ENCODE assay signal across 26 cellular contexts in genomic region chr16:48143816-48144215, GRCh38. TPM values are rescaled to one million over a fixed set of nuclear protein-coding genes. Genes with fewer than 3 reads are reported as not detected.
DNase-seq lines count a peak whose midpoint lies in the region; ATAC-seq, FAIRE-seq and TF ChIP-seq lines count a peak whose summit lies in the region.
"Had no signal": no experiment of that assay in that cellular context is flagged by ENCODE, and none has a peak within 500 bp of the region (broad histone marks: within the 10 kb centered on the region; RNA-seq: fewer than 3 reads in every experiment).

No MANE protein-coding gene starts in this region.

- no peaks in the 10 kb centered on the region for H4K20me1 ChIP-seq in mammary epithelial cell (ENCODE audit: insufficient read depth, low read length)
- H4K20me1 ChIP-seq: BLaER1 treated with 17β-estradiol and CSF1 and Interleukin-3, amounts not matched to agents 10 nM and 100 nM had no signal

- H3K9ac ChIP-seq in mammary epithelial cell (ENCODE audit: insufficient read depth, low read length): no peak overlapping the region
- H3K9ac ChIP-seq: BLaER1 treated with 17β-estradiol and CSF1 and Interleukin-3, amounts not matched to agents 10 nM and 100 nM had no signal

- H3K4me2 ChIP-seq in mammary epithelial cell (ENCODE audit: insufficient read depth, low read depth, low read length): no peak overlapping the region
- H3K4me2 ChIP-seq: BLaER1 treated with 17β-estradiol and CSF1 and Interleukin-3, amounts not matched to agents 10 nM and 100 nM; GM23338 had no signal

- WGBS in mammary epithelial cell (ENCODE audit: low coverage, missing lambda C conversion rate): 93% methylated on average over 9 of the region's 9 CpGs

- DNase-seq in MCF 10A (ENCODE audit: unreplicated experiment) (peak; percentile 80), mammary epithelial cell (no peak), astrocyte of the spinal cord (ENCODE audit: low read depth, low spot score) (peak; percentile 10), posterior vena cava (ENCODE audit: low spot score) (peak; percentile 57), urothelium cell line (ENCODE audit: low spot score) (peak; percentile 46), endothelial cell (ENCODE audit: low spot score) (no peak), GDM1 (lab: John Stamatoyannopoulos, UW) (no peak)
- DNase-seq: AML-193; BE2C; Calu3; CD4-positive, alpha-beta memory T cell; COR-L47; DMS53; DMS79 treated with DMSO at 0.1 percent for 48 hours; H9; HFFc6 had no signal

- POLR2A ChIA-PET in MCF 10A (lab: Yijun Ruan, JAX): no interaction called here

- H3K4me3 ChIP-seq in mammary epithelial cell (replicated peaks in 1 of 3; ENCODE audit: insufficient read depth in 1 of 3, low read depth in 2 of 3, low read length in 3 of 3): no peak overlapping the region
- H3K4me3 ChIP-seq in astrocyte of the spinal cord (ENCODE audit: low read depth, low read length): no peak overlapping the region
- H3K4me3 ChIP-seq: BLaER1 treated with 17β-estradiol and CSF1 and Interleukin-3, amounts not matched to agents 10 nM and 100 nM; GM23338 had no signal

- no peak overlapping the region for H3K27ac ChIP-seq in mammary epithelial cell (ENCODE audit: insufficient read depth, low read depth, low read length)
- H3K27ac ChIP-seq: 22Rv1; BLaER1 treated with 17β-estradiol and CSF1 and Interleukin-3, amounts not matched to agents 10 nM and 100 nM had no signal

- H3K4me1 ChIP-seq in mammary epithelial cell (ENCODE audit: insufficient read depth, low read length): no peaks in the 10 kb centered on the region
- H3K4me1 ChIP-seq: BE2C; BLaER1 treated with 17β-estradiol and CSF1 and Interleukin-3, amounts not matched to agents 10 nM and 100 nM had no signal

- H3K36me3 ChIP-seq in mammary epithelial cell (ENCODE audit: insufficient read depth, low read length): no peaks in the 10 kb centered on the region
- H3K36me3 ChIP-seq: BE2C; BLaER1 treated with 17β-estradiol and CSF1 and Interleukin-3, amounts not matched to agents 10 nM and 100 nM had no signal

- H3K27ac Mint-ChIP-seq in MCF 10A (ENCODE audit: low read depth, unreplicated experiment) (no peak overlapping the region), endothelial cell (ENCODE audit: unreplicated experiment) (no peak overlapping the region)
- H3K27ac Mint-ChIP-seq: CD4-positive, alpha-beta memory T cell; GM23338; H9; HFFc6 had no signal

- H3K27me3 ChIP-seq in mammary epithelial cell (ENCODE audit: insufficient read depth, low read length): no peaks in the 10 kb centered on the region
- H3K27me3 ChIP-seq: BE2C; BLaER1 treated with 17β-estradiol and CSF1 and Interleukin-3, amounts not matched to agents 10 nM and 100 nM had no signal

- H3K36me3 Mint-ChIP-seq in MCF 10A (ENCODE audit: insufficient read depth, unreplicated experiment) (peaks cover 9% of the 10 kb centered on the region), endothelial cell (ENCODE audit: low read depth, unreplicated experiment) (no peaks in the 10 kb centered on the region)
- H3K36me3 Mint-ChIP-seq: CD4-positive, alpha-beta memory T cell had no signal

- H3K4me3 Mint-ChIP-seq in MCF 10A (ENCODE audit: unreplicated experiment): no peak overlapping the region
- no peak overlapping the region for H3K4me3 Mint-ChIP-seq in endothelial cell (ENCODE audit: unreplicated experiment)
- H3K4me3 Mint-ChIP-seq: CD4-positive, alpha-beta memory T cell; GM23338; H9; HFFc6 had no signal

- peak; percentile 79 for FAIRE-seq in urothelium cell line (lab: Jason Lieb, UNC)
- FAIRE-seq: A204.1 had no signal

- TF ChIP-seq CTCF in MCF 10A (IDR thresholded peaks at IDR 0.05; ENCODE audit: unreplicated experiment) (no peak), mammary epithelial cell (conservative IDR thresholded peaks at IDR 0.05 in 1 of 2, IDR thresholded peaks at IDR 0.05 in 1 of 2; ENCODE audit: extremely low read depth in 1 of 2, insufficient read depth in 1 of 2, low read depth in 1 of 2, low read length in 2 of 2) (no peak), astrocyte of the spinal cord (IDR thresholded peaks at IDR 0.05; ENCODE audit: low read depth, low read length) (no peak), endothelial cell (IDR thresholded peaks at IDR 0.05; ENCODE audit: unreplicated experiment) (no peak)

- peaks cover 7% of the 10 kb centered on the region for H3K4me1 Mint-ChIP-seq in MCF 10A (ENCODE audit: insufficient read depth, unreplicated experiment)
- no peaks in the 10 kb centered on the region for H3K4me1 Mint-ChIP-seq in endothelial cell (ENCODE audit: unreplicated experiment)
- H3K4me1 Mint-ChIP-seq: CD4-positive, alpha-beta memory T cell had no signal

- H3K9me3 ChIP-seq in mammary epithelial cell (replicated peaks; ENCODE audit: insufficient read depth, low read length): peaks cover 3% of the 10 kb centered on the region
- H3K9me3 ChIP-seq: BE2C had no signal

- no peaks in the 10 kb centered on the region for H3K79me2 ChIP-seq in mammary epithelial cell (ENCODE audit: insufficient read depth, low read length)

- dilution Hi-C loops in mammary epithelial cell (cut with HindIII; ENCODE audit: low sequenced_read_pairs): no loop called here

- no peak overlapping the region for H2AFZ ChIP-seq in mammary epithelial cell (ENCODE audit: low read depth, low read length)
- H2AFZ ChIP-seq: GM23338 had no signal

- BruUV-seq in MCF 10A (replicated peaks; lab: Mats Ljungman, UMichigan): no TSS peak
- BruUV-seq in mammary epithelial cell (replicated peaks; lab: Mats Ljungman, UMichigan): no TSS peak

- in situ Hi-C loops in mammary epithelial cell (cut with MboI; ENCODE audit: low sequenced_read_pairs in 2 of 2): no loop called here
- in situ Hi-C loops in astrocyte of the spinal cord (cut with HindIII; ENCODE audit: low sequenced_read_pairs): no loop called here

- H3K9me3 Mint-ChIP-seq in MCF 10A (ENCODE audit: unreplicated experiment) (peaks cover 24% of the 10 kb centered on the region), endothelial cell (ENCODE audit: unreplicated experiment) (no peaks in the 10 kb centered on the region)
- H3K9me3 Mint-ChIP-seq: HFFc6 had no signal

- no peak for ATAC-seq in GM18517 (IDR thresholded peaks at IDR 0.05; ENCODE audit: unreplicated experiment)
- ATAC-seq: GM23338, HCT116 had no signal

- CTCF ChIA-PET in MCF 10A (lab: Yijun Ruan, JAX) (interaction anchor here (0.6 to 0.7 kb wide), 2 partner anchors 435 to 983 kb away, joined by 3 read pairs; no protein-coding TSS in a partner anchor), mammary epithelial cell (lab: Charles Lee; ENCODE audit: low non-redundant PET) (no interaction called here)

- H3K27me3 Mint-ChIP-seq in MCF 10A (ENCODE audit: insufficient read depth, unreplicated experiment): no peaks in the 10 kb centered on the region
- peaks cover 3% of the 10 kb centered on the region for H3K27me3 Mint-ChIP-seq in endothelial cell (ENCODE audit: unreplicated experiment)

- intact Hi-C loops in MCF 10A (cut with micrococcal nuclease) (no loop called here), mammary epithelial cell (cut with micrococcal nuclease) (no loop called here), posterior vena cava (cut with DNase I) (no loop called here)

RNA-seq across cellular contexts. Expression of gene ABCC12, which starts 12.0 kb away (rescaled TPM):
- total RNA-seq in MCF 10A (2022) (not detected in 2 replicates), mammary epithelial cell (not detected), posterior vena cava (not detected), endothelial cell (ENCODE audit: unreplicated experiment) (0.31 TPM)
- not detected for polyA plus RNA-seq in mammary epithelial cell
- not detected for polyA minus RNA-seq in mammary epithelial cell
- total RNA-seq: Calu3; CD4-positive, alpha-beta memory T cell; Daoy; G401; GM23338; H4; HFFc6 had no signal
- polyA plus RNA-seq: AG04450; CD4-positive, alpha-beta memory T cell; GM23338 had no signal

Comparison
In these comparisons a context has a peak if more than half of its experiments do, and no peak if none do; other contexts are left out.
1. DNase-seq: peak in MCF 10A (single experiment), astrocyte of the spinal cord (single experiment), posterior vena cava (single experiment) and urothelium cell line (single experiment); none in mammary epithelial cell (single experiment), endothelial cell (single experiment) and GDM1 (single experiment).